In the genomic region with DNA sequence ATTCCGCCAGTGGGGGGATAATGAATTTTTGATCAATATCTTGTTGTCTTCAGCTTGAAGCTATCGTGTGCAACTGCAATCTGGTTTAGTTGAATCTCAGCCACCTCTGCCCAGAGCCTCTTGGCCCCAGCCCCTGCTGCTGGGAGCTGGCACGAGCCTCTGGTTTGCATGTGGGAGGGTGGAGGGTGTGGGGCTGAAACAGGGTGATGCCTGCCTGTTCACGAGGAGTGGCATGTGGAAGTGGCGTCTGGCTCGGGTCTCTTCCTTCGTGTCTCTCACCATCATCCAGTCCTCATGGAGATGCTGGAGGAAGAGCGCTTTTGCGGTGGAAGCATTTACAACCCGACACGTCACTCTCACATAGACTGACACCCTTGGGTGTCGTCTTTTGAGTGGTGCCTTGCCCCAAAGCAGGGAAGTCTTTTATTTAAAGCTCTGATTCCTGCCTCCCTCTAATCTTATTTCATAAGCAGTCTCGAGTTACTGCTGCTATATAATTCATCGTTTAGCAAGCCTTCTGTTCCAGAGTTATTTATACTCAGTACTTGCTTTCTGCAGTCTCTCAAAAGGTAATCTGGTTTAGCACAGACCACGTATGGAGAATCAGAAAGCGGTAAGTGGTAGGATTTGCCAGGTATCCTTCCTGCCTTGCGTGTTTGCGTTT, we compare ENCODE assay signal across 33 cellular contexts. TPM values are rescaled to one million over a fixed set of nuclear protein-coding genes. Genes with fewer than 3 reads are reported as not detected.
DNase-seq lines count a peak whose midpoint lies in the region; ATAC-seq and TF ChIP-seq lines count a peak whose summit lies in the region.
"Had no signal": no experiment of that assay in that cellular context is flagged by ENCODE, and none has a peak within 500 bp of the region (broad histone marks: within the 10 kb centered on the region; RNA-seq: fewer than 3 reads in every experiment).

No MANE protein-coding gene starts in this region.

- H3K27me3 ChIP-seq in gastrocnemius medialis = no peaks in the 10 kb centered on the region
- H3K27me3 ChIP-seq: esophagus squamous epithelium, Peyer's patch, spleen, transverse colon had no signal

- H3K9me3 ChIP-seq in gastrocnemius medialis = no peaks in the 10 kb centered on the region
- H3K9me3 ChIP-seq: esophagus squamous epithelium, Peyer's patch, spleen, transverse colon had no signal

- DNase-seq in NCI-H446 treated with DMSO at 0.1 percent for 48 hours (lab: John Stamatoyannopoulos, UW) (peak; percentile 31), left ventricle myocardium superior (no peak), gastrocnemius medialis (no peak), ureter (ENCODE audit: low spot score) (no peak), NAMALWA (ENCODE audit: low spot score) (no peak), DMS114 treated with DMSO at 0.1 percent for 48 hours (lab: John Stamatoyannopoulos, UW; ENCODE audit: unreplicated experiment) (no peak), SW 1271 (lab: John Stamatoyannopoulos, UW) (no peak)
- no peak for DNase-seq in central memory CD8-positive, alpha-beta T cell (ENCODE audit: low spot score in 2 of 2)
- DNase-seq: ACHN; activated CD4-positive, alpha-beta T cell treated with anti-CD3 and anti-CD28 coated beads for 36 hours; activated CD8-positive, alpha-beta memory T cell treated with anti-CD3 and anti-CD28 coated beads for 24 hours; activated T-cell treated with anti-CD3 and anti-CD28 coated beads for 4 hours; cerebellar nuclear complex; esophagus squamous epithelium; foreskin melanocyte; HCEC 1CT; mammary epithelial cell; MM.1S; NCI-H1436; NCI-H2081 treated with DMSO at 0.1 percent for 48 hours; NCI-H2227 treated with DMSO at 0.1 percent for 48 hours; NCI-H69; Peyer's patch; SIG-M5; spleen; stimulated activated CD4-positive, alpha-beta T cell treated with anti-CD3 and anti-CD28 coated beads, Interleukin-2, amount 100 ng/mL, for 24 hours; stimulated activated naive CD8-positive, alpha-beta T cell treated with anti-CD3 and anti-CD28 coated beads, Interleukin-15, amount 100 ng/mL, for 72 hours; T1000; transverse colon had no signal

- peaks cover 8 to 9% of the 10 kb centered on the region in 2 donors for H3K4me1 ChIP-seq in gastrocnemius medialis
- H3K4me1 ChIP-seq: Peyer's patch, spleen had no signal

- H3K36me3 ChIP-seq in gastrocnemius medialis = no peaks in the 10 kb centered on the region

- in situ Hi-C loops in gastrocnemius medialis (cut with MboI; ENCODE audit: low sequenced_read_pairs in 4 of 4) = no loop called here

- intact Hi-C loops in left ventricle myocardium superior (cut with micrococcal nuclease) = no loop called here
- intact Hi-C loops in gastrocnemius medialis (cut with DNase I; ENCODE audit: low total_unique reads) = no loop called here

- no peak overlapping the region for H3K4me3 ChIP-seq in gastrocnemius medialis
- H3K4me3 ChIP-seq: esophagus squamous epithelium, Peyer's patch, spleen, transverse colon had no signal

- ATAC-seq in central memory CD8-positive, alpha-beta T cell (replicated peaks; ENCODE audit: extremely low read depth, poor library complexity, severe bottlenecking) = no peak
- ATAC-seq in left ventricle myocardium superior (peak; percentile 86), gastrocnemius medialis (peak; percentile 46 to 61)
- ATAC-seq: activated CD4-positive, alpha-beta T cell treated with anti-CD3 and anti-CD28 coated beads for 36 hours; stimulated activated naive CD8-positive, alpha-beta T cell treated with anti-CD3 and anti-CD28 coated beads, Interleukin-15, amount 100 ng/mL, for 72 hours had no signal

- no peaks in the 10 kb centered on the region for H3K9me3 Mint-ChIP-seq in central memory CD8-positive, alpha-beta T cell
- H3K9me3 Mint-ChIP-seq: activated T-helper 2 cell treated with anti-CD3 and anti-CD28 coated beads, Interferon-gamma antibody, Interleukin-2, Interleukin-4, amounts not matched to agents 10 μg/mL and 5 μg/mL and 100 μg/mL, durations not matched to agents 14 hours and 24 hours and 36 hours; nephron; stimulated activated naive CD8-positive, alpha-beta T cell treated with anti-CD3 and anti-CD28 coated beads, Interleukin-15, amount 100 ng/mL, for 72 hours had no signal

- no peak for TF ChIP-seq CTCF in gastrocnemius medialis (IDR thresholded peaks at IDR 0.05 in 4 of 5, conservative IDR thresholded peaks at IDR 0.05 in 1 of 5)

- H3K36me3 Mint-ChIP-seq in central memory CD8-positive, alpha-beta T cell (ENCODE audit: insufficient read depth) = no peaks in the 10 kb centered on the region

- no peaks in the 10 kb centered on the region for H3K4me1 Mint-ChIP-seq in central memory CD8-positive, alpha-beta T cell
- H3K4me1 Mint-ChIP-seq: activated CD4-positive, alpha-beta T cell treated with anti-CD3 and anti-CD28 coated beads for 36 hours; nephron; stimulated activated naive CD8-positive, alpha-beta T cell treated with anti-CD3 and anti-CD28 coated beads, Interleukin-15, amount 100 ng/mL, for 72 hours had no signal

- no peak overlapping the region for H3K4me3 Mint-ChIP-seq in central memory CD8-positive, alpha-beta T cell
- H3K4me3 Mint-ChIP-seq: activated CD4-positive, alpha-beta T cell treated with anti-CD3 and anti-CD28 coated beads for 36 hours; activated naive CD8-positive, alpha-beta T cell; nephron; stimulated activated naive CD8-positive, alpha-beta T cell treated with anti-CD3 and anti-CD28 coated beads, Interleukin-15, amount 100 ng/mL, for 72 hours had no signal

- TF ChIP-seq POLR2A in gastrocnemius medialis (IDR thresholded peaks at IDR 0.05) = no peak

- H3K27me3 Mint-ChIP-seq in central memory CD8-positive, alpha-beta T cell = no peaks in the 10 kb centered on the region
- H3K27me3 Mint-ChIP-seq: activated CD4-positive, alpha-beta T cell treated with anti-CD3 and anti-CD28 coated beads for 36 hours; activated naive CD8-positive, alpha-beta T cell; stimulated activated naive CD8-positive, alpha-beta T cell treated with anti-CD3 and anti-CD28 coated beads, Interleukin-15, amount 100 ng/mL, for 72 hours had no signal

- peak overlapping the region; percentile 22 for H3K27ac Mint-ChIP-seq in central memory CD8-positive, alpha-beta T cell (ENCODE audit: low read depth)
- H3K27ac Mint-ChIP-seq: activated CD4-positive, alpha-beta T cell treated with anti-CD3 and anti-CD28 coated beads for 36 hours; activated naive CD8-positive, alpha-beta T cell; activated T-helper 2 cell treated with anti-CD3 and anti-CD28 coated beads, Interferon-gamma antibody, Interleukin-2, Interleukin-4, amounts not matched to agents 10 μg/mL and 5 μg/mL and 100 μg/mL, durations not matched to agents 14 hours and 24 hours and 36 hours; nephron; stimulated activated naive CD8-positive, alpha-beta T cell treated with anti-CD3 and anti-CD28 coated beads, Interleukin-15, amount 100 ng/mL, for 72 hours had no signal

- H3K27ac ChIP-seq in gastrocnemius medialis = peak overlapping the region in 1 of 4 donors; percentile 40
- H3K27ac ChIP-seq: esophagus squamous epithelium, Peyer's patch, spleen, transverse colon, VCaP had no signal

RNA-seq across cellular contexts. Expression of a gene that starts 56.5 kb away (rescaled TPM):
- total RNA-seq in left ventricle myocardium superior (4.2 TPM), gastrocnemius medialis (1 to 10 TPM; 1.6 to 4.9 (median 2.9) TPM), ureter (1.1 TPM)
- total RNA-seq: activated CD4-positive, alpha-beta T cell treated with anti-CD3 and anti-CD28 coated beads for 36 hours; activated T-helper 2 cell treated with anti-CD3 and anti-CD28 coated beads, Interferon-gamma antibody, Interleukin-2, Interleukin-4, amounts not matched to agents 10 μg/mL and 5 μg/mL and 100 μg/mL, durations not matched to agents 14 hours and 24 hours and 36 hours had no signal
